8 cellular contexts compared by ENCODE assay signal in genomic region chr2:217789736-217790181, GRCh38.
A peak's percentile ranks its signal among the peaks of the same experiment; 100 is the strongest.
DNase-seq lines count a peak whose midpoint lies in the region; ATAC-seq and TF ChIP-seq lines count a peak whose summit lies in the region.

No MANE protein-coding gene starts in this region.

- H3K4me2 ChIP-seq in BLaER1 treated with 17β-estradiol and CSF1 and Interleukin-3, amounts not matched to agents 10 nM and 100 nM = peak overlapping the region; percentile 87 to 99 (median 91)
- no peak overlapping the region for H3K4me2 ChIP-seq in IMR-90 (ENCODE audit: low read depth, low read length)

- no peak overlapping the region for H4K91ac ChIP-seq in IMR-90 (ENCODE audit: insufficient read depth, low read depth, low read length)

- no peak overlapping the region for H2AFZ ChIP-seq in IMR-90 (replicated peaks; ENCODE audit: low read length, poor library complexity)

- H3K36me3 ChIP-seq in BLaER1 treated with 17β-estradiol and CSF1 and Interleukin-3, amounts not matched to agents 10 nM and 100 nM = no peaks in the 10 kb centered on the region
- H3K36me3 ChIP-seq in IMR-90 (ENCODE audit: control insufficient read depth, insufficient read depth, low read length) (no peaks in the 10 kb centered on the region), mucosa of stomach (ENCODE audit: control insufficient read depth, insufficient read depth, low read length) (no peaks in the 10 kb centered on the region)

- H2BK120ac ChIP-seq in IMR-90 (ENCODE audit: low read depth, low read length) = no peak overlapping the region

- H3K18ac ChIP-seq in IMR-90 (ENCODE audit: low read depth, low read length) = no peak overlapping the region

- BruUV-seq in IMR-90 (replicated peaks; lab: Mats Ljungman, UMichigan) = no TSS peak

- H4K5ac ChIP-seq in IMR-90 (ENCODE audit: low read depth, low read length) = no peak overlapping the region

- POLR2A ChIA-PET in IMR-90 (lab: Charles Lee; ENCODE audit: unreplicated experiment) = no interaction called here

- no peak for TF ChIP-seq CTCF in IMR-90 (conservative IDR thresholded peaks at IDR 0.05; ENCODE audit: low read depth, low read length)

- H3K4me1 ChIP-seq in BLaER1 treated with 17β-estradiol and CSF1 and Interleukin-3, amounts not matched to agents 10 nM and 100 nM = peaks cover 24 to 39% (median 28%) of the 10 kb centered on the region in 10 experiments
- H3K4me1 ChIP-seq in IMR-90 (ENCODE audit: control insufficient read depth, insufficient read depth, low read length) (peaks cover 9% of the 10 kb centered on the region), mucosa of stomach (ENCODE audit: control insufficient read depth, insufficient read depth, low read length) (peaks cover 7% of the 10 kb centered on the region)

- H3K9me3 ChIP-seq in BLaER1 treated with 17β-estradiol and CSF1 and Interleukin-3, amounts not matched to agents 10 nM and 100 nM (replicated peaks in 1 of 11) = peaks cover 0 to 7% (median 0%) of the 10 kb centered on the region in 11 experiments; a peak in 5 of 22 replicates
- H3K9me3 ChIP-seq in IMR-90 (ENCODE audit: control insufficient read depth, insufficient read depth, low read length) (no peaks in the 10 kb centered on the region), mucosa of stomach (ENCODE audit: control insufficient read depth, low read length) (no peaks in the 10 kb centered on the region)

- no CpG with 5 or more reads among the region's 13 CpGs for WGBS in IMR-90 (ENCODE audit: extremely low coverage in 2 of 2, insufficient read length in 1 of 2), 2 experiments

- intact Hi-C loops in IMR-90 (cut with micrococcal nuclease) = loop anchor here (1.0 to 5.0 kb wide), 5 partner anchors 78 to 279 kb away; no protein-coding TSS in a partner anchor

- H3K27ac ChIP-seq in BLaER1 treated with 17β-estradiol and CSF1 and Interleukin-3, amounts not matched to agents 10 nM and 100 nM = peak overlapping the region; percentile 10 to 66 (median 58); a peak in 20 of 22 replicates
- H3K27ac ChIP-seq in IMR-90 (ENCODE audit: insufficient read depth, low read length) (no peak overlapping the region), angular gyrus (ENCODE audit: low read depth, low read length) (peak overlapping the region; percentile 32)

- H3K4ac ChIP-seq in IMR-90 (ENCODE audit: low read depth, low read length) = no peak overlapping the region

- peak overlapping the region; percentile 67 for H2AK9ac ChIP-seq in IMR-90 (replicated peaks; ENCODE audit: low read depth, low read length, poor library complexity)

- in situ Hi-C loops in IMR-90 (cut with MboI; ENCODE audit: low sequenced_read_pairs) = loop anchor here (5.0 to 10.0 kb wide), 3 partner anchors 98 to 278 kb away; partner anchors contain the start of gene RUFY4

- TF ChIP-seq POLR2A in IMR-90 (IDR thresholded peaks at IDR 0.05; ENCODE audit: low read depth, low read length) = no peak

- H3K56ac ChIP-seq in IMR-90 (ENCODE audit: extremely low read depth, insufficient read depth, low read length) = no peak overlapping the region

- DNase-seq in IMR-90 = no peak
- no peak for DNase-seq in dedifferentiated amniotic fluid mesenchymal stem cell (ENCODE audit: extremely low spot score)
- no peak for DNase-seq in NCI-H446 treated with DMSO at 0.1 percent for 48 hours (lab: John Stamatoyannopoulos, UW)

- H2AK5ac ChIP-seq in IMR-90 (ENCODE audit: low read depth, low read length) = no peak overlapping the region

- H2BK20ac ChIP-seq in IMR-90 (ENCODE audit: low read depth, low read length) = no peak overlapping the region

- no peak overlapping the region for H3K14ac ChIP-seq in IMR-90 (replicated peaks; ENCODE audit: low read depth, low read length)

- dilution Hi-C loops in IMR-90 (cut with HindIII; ENCODE audit: low sequenced_read_pairs, unreplicated experiment) = no loop called here

- TF ChIP-seq RAD21 in IMR-90 (IDR thresholded peaks at IDR 0.05; ENCODE audit: low read length) = no peak

- H3K4me3 ChIP-seq in BLaER1 treated with 17β-estradiol and CSF1 and Interleukin-3, amounts not matched to agents 10 nM and 100 nM = peak overlapping the region; percentile 37 to 68 (median 57)
- no peak overlapping the region for H3K4me3 ChIP-seq in IMR-90 (ENCODE audit: insufficient read depth, low read depth, low read length)
- H3K4me3 ChIP-seq in mucosa of stomach (ENCODE audit: low read length) = no peak overlapping the region

- H3K79me1 ChIP-seq in IMR-90 (ENCODE audit: low read depth in 1 of 2, low read length in 2 of 2) = no peaks in the 10 kb centered on the region

- H4K20me1 ChIP-seq in BLaER1 treated with 17β-estradiol and CSF1 and Interleukin-3, amounts not matched to agents 10 nM and 100 nM = no peaks in the 10 kb centered on the region; a peak in 2 of 22 replicates
- peaks cover 4% of the 10 kb centered on the region; the same call in 1 of the 2 replicates for H4K20me1 ChIP-seq in IMR-90 (ENCODE audit: insufficient read depth, low read length)

- no peak for ATAC-seq in IMR-90 (ENCODE audit: low read depth)
- no peak for ATAC-seq in GM19452 (IDR thresholded peaks at IDR 0.05; ENCODE audit: unreplicated experiment)
- ATAC-seq in GM19328 (IDR thresholded peaks at IDR 0.05; ENCODE audit: unreplicated experiment) = no peak

- H3K23ac ChIP-seq in IMR-90 (ENCODE audit: low read depth, low read length) = no peak overlapping the region

- peak overlapping the region; percentile 31 to 70 (median 66) for H3K9ac ChIP-seq in BLaER1 treated with 17β-estradiol and CSF1 and Interleukin-3, amounts not matched to agents 10 nM and 100 nM
- H3K9ac ChIP-seq in IMR-90 (ENCODE audit: low read depth, low read length) = no peak overlapping the region
- H3K9ac ChIP-seq in mucosa of stomach (ENCODE audit: low read length) = peak overlapping the region; percentile 19

- H2BK5ac ChIP-seq in IMR-90 (ENCODE audit: low read depth, low read length, poor library complexity, severe bottlenecking) = no peak overlapping the region

- no peaks in the 10 kb centered on the region for H3K27me3 ChIP-seq in BLaER1 treated with 17β-estradiol and CSF1 and Interleukin-3, amounts not matched to agents 10 nM and 100 nM
- H3K27me3 ChIP-seq in IMR-90 (ENCODE audit: control insufficient read depth, insufficient read depth, low read length) (no peaks in the 10 kb centered on the region), mucosa of stomach (ENCODE audit: control insufficient read depth, insufficient read depth, low read length) (peaks cover 3% of the 10 kb centered on the region)

- CTCF ChIA-PET in IMR-90 (lab: Yijun Ruan, JAX) = interaction anchor here (0.7 to 1.3 kb wide), 7 partner anchors 11 to 279 kb away, joined by 3 to 7 read pairs (median 4); partner anchors contain the start of gene RUFY4

- no peak overlapping the region for H4K8ac ChIP-seq in IMR-90 (ENCODE audit: low read depth in 2 of 2, low read length in 2 of 2)

- H3K9me1 ChIP-seq in IMR-90 (ENCODE audit: insufficient read depth, low read length) = peaks cover 2% of the 10 kb centered on the region; the same call in 1 of the 2 replicates

- H2BK15ac ChIP-seq in IMR-90 (ENCODE audit: low read depth, low read length) = no peak overlapping the region

TF ChIP-seq in IMR-90, 13 proteins besides CTCF, POLR2A, EP300 and RAD21:
- TF ChIP-seq FOS (IDR thresholded peaks at IDR 0.05; ENCODE audit: low read depth, low read length) (no peak), MAZ (IDR thresholded peaks at IDR 0.05; ENCODE audit: borderline replicate concordance, low read depth, low read length) (no peak)

Comparison
In these comparisons a context has a peak if more than half of its experiments do, and no peak if none do; other contexts are left out.
1. H3K4me3 ChIP-seq: peak in BLaER1 treated with 17β-estradiol and CSF1 and Interleukin-3, amounts not matched to agents 10 nM and 100 nM (10 of 10); none in IMR-90 (single experiment) and mucosa of stomach (single experiment).